In the genomic region with DNA sequence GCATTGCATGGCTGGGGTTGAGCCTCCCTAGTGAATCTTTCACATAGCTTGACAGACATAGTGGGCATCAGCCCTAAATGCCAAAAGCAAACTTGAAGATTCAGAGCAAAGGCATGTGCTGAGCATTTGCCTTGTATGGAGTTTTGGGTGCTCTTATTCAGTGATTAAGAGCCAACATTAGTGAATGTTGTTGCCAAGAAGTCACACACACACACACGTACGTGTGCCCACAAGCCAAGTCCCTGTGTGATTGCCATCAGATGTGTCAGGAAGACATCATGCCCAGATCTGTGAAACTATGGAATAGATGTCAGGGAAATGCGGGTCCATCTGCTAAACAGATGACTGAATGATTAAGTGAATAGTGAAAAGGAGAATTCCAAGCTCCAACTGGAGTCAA, we compare ENCODE assay signal across 17 cellular contexts.
DNase-seq lines count a peak whose midpoint lies in the region; ATAC-seq and TF ChIP-seq lines count a peak whose summit lies in the region.
"Had no signal": no experiment of that assay in that cellular context is flagged by ENCODE, and none has a peak within 500 bp of the region (broad histone marks: within the 10 kb centered on the region; RNA-seq: fewer than 3 reads in every experiment).

No MANE protein-coding gene starts in this region.

- intact Hi-C loops in PC-3 (cut with micrococcal nuclease): no loop called here
- intact Hi-C loops in A673 (cut with micrococcal nuclease; ENCODE audit: unreplicated experiment): no loop called here

- CTCF ChIA-PET in PC-3 (lab: Charles Lee): no interaction called here
- CTCF ChIA-PET in A673 (lab: Charles Lee): no interaction called here

- TF ChIP-seq CTCF in AG10803 (conservative IDR thresholded peaks at IDR 0.05; ENCODE audit: low read length) (no peak), PC-3 (conservative IDR thresholded peaks at IDR 0.05; ENCODE audit: low read depth, low read length) (no peak), epithelial cell of esophagus (IDR thresholded peaks at IDR 0.05; ENCODE audit: insufficient read depth, low read depth, low read length, missing control alignments) (no peak), A673 (conservative IDR thresholded peaks at IDR 0.05; ENCODE audit: low read depth, low read length) (no peak)

- peaks cover 25% of the 10 kb centered on the region for H3K4me1 ChIP-seq in PC-3 (ENCODE audit: insufficient read depth, low read length)
- peaks cover 4% of the 10 kb centered on the region for H3K4me1 ChIP-seq in A673 (ENCODE audit: insufficient read depth, low read length, poor library complexity, severe bottlenecking)
- H3K4me1 ChIP-seq: pancreas had no signal

- POLR2A ChIA-PET in PC-3 (lab: Charles Lee; ENCODE audit: unreplicated experiment) (no interaction called here), A673 (lab: Charles Lee; ENCODE audit: low non-redundant PET) (no interaction called here)

- H2AFZ ChIP-seq in PC-3 (ENCODE audit: low read length): no peak overlapping the region
- H2AFZ ChIP-seq: hepatocyte had no signal

- H3K27ac ChIP-seq in PC-3 (ENCODE audit: low read length): no peak overlapping the region
- H3K27ac ChIP-seq in layer of hippocampus (ENCODE audit: low read depth, low read length): peak overlapping the region; percentile 33
- no peak overlapping the region for H3K27ac ChIP-seq in A673 (ENCODE audit: low read depth, low read length, poor library complexity, severe bottlenecking)
- H3K27ac ChIP-seq: C4-2B, hepatocyte, pancreas had no signal

- BruUV-seq in PC-3 (replicated peaks; lab: Mats Ljungman, UMichigan) (no TSS peak), A673 (replicated peaks; lab: Mats Ljungman, UMichigan) (no TSS peak)

- peak; percentile 98 for DNase-seq in AG10803 (ENCODE audit: low read depth)
- DNase-seq in PC-3: peak; percentile 14
- peak; percentile 70 for DNase-seq in epithelial cell of esophagus (ENCODE audit: low read depth)
- no peak for DNase-seq in ureter (ENCODE audit: low spot score)
- DNase-seq in stimulated activated CD4-positive, alpha-beta T cell treated with anti-CD3 and anti-CD28 coated beads, Interleukin-15, amount 100 ng/mL, for 24 hours: no peak
- DNase-seq in A673 (ENCODE audit: low spot score): no peak
- DNase-seq: DMS 273 treated with DMSO at 0.1 percent for 48 hours; naive thymus-derived CD4-positive, alpha-beta T cell; NCI-H187; NCI-H345; pancreas; stimulated activated naive CD8-positive, alpha-beta T cell treated with anti-CD3 and anti-CD28 coated beads, Interleukin-15, amount 100 ng/mL, for 72 hours had no signal

- no peak overlapping the region for H3K9ac ChIP-seq in PC-3 (ENCODE audit: low read length)

- H3K4me2 ChIP-seq in PC-3 (ENCODE audit: low read length): no peak overlapping the region
- H3K4me2 ChIP-seq: hepatocyte had no signal

- H3K36me3 ChIP-seq in PC-3 (ENCODE audit: low read depth, low read length): no peaks in the 10 kb centered on the region
- no peaks in the 10 kb centered on the region for H3K36me3 ChIP-seq in A673 (ENCODE audit: insufficient read depth, low read length, poor library complexity, severe bottlenecking)
- H3K36me3 ChIP-seq: pancreas had no signal

- H3K27me3 ChIP-seq in PC-3 (ENCODE audit: low read length) (no peaks in the 10 kb centered on the region), layer of hippocampus (ENCODE audit: control insufficient read depth, insufficient read depth, low read length) (no peaks in the 10 kb centered on the region), A673 (replicated peaks; ENCODE audit: insufficient read depth, low read depth, low read length, poor library complexity) (no peaks in the 10 kb centered on the region)
- H3K27me3 ChIP-seq: hepatocyte, pancreas had no signal

- ATAC-seq in PC-3 (no peak), GM18511 (IDR thresholded peaks at IDR 0.05; ENCODE audit: unreplicated experiment) (no peak)
- ATAC-seq: activated CD4-positive, CD25-positive, alpha-beta regulatory T cell treated with anti-CD3 and anti-CD28 coated beads, Interleukin-2, amount 50 U/mL, for 24 hours; naive thymus-derived CD4-positive, alpha-beta T cell; pancreas; stimulated activated naive CD8-positive, alpha-beta T cell treated with anti-CD3 and anti-CD28 coated beads, Interleukin-15, amount 100 ng/mL, for 72 hours had no signal

- H3K79me2 ChIP-seq in PC-3 (ENCODE audit: low read length): no peaks in the 10 kb centered on the region
- H3K79me2 ChIP-seq: hepatocyte had no signal

- H3K9me3 ChIP-seq in PC-3 (ENCODE audit: low read length) (no peaks in the 10 kb centered on the region), A673 (ENCODE audit: low read depth, low read length, poor library complexity, severe bottlenecking) (no peaks in the 10 kb centered on the region)
- H3K9me3 ChIP-seq: pancreas had no signal

- no peaks in the 10 kb centered on the region for H3K9me2 ChIP-seq in PC-3 (replicated peaks; ENCODE audit: low read length)

- H4K20me1 ChIP-seq in PC-3 (ENCODE audit: low read length): no peaks in the 10 kb centered on the region

- H3F3A ChIP-seq in PC-3 (ENCODE audit: low read length, unreplicated experiment): no peaks in the 10 kb centered on the region

- H3K4me3 ChIP-seq in AG10803 (ENCODE audit: low read length) (no peak overlapping the region), PC-3 (ENCODE audit: low read length) (no peak overlapping the region), epithelial cell of esophagus (ENCODE audit: low read length) (no peak overlapping the region), A673 (ENCODE audit: low read depth, low read length, poor library complexity, severe bottlenecking) (no peak overlapping the region)
- H3K4me3 ChIP-seq: hepatocyte, pancreas had no signal

Comparison
In these comparisons a context has a peak if more than half of its experiments do, and no peak if none do; other contexts are left out.
1. DNase-seq: peak in AG10803 (single experiment), PC-3 (single experiment) and epithelial cell of esophagus (single experiment); none in ureter (single experiment), stimulated activated CD4-positive, alpha-beta T cell treated with anti-CD3 and anti-CD28 coated beads, Interleukin-15, amount 100 ng/mL, for 24 hours (single experiment) and A673 (single experiment).